1 cellular context compared by ENCODE assay signal in the genomic region with DNA sequence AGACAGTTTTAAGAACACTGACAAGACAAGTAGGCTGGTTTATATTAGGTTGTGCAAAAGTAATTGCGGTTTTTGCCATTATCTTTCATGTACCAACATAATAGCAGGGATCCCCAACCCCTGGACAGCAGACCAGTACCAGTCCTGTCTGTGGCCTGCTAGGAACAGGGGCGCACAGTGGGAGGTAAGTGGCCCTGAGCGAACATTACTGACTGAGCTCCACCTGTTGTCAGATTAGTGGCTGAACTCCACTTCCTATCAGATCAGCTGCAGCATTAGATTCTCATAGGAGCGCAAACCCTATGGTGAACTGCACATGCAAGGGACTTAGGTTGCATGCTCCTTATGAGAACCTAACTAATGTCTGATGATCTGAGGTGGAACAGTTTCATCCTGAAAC.
TF ChIP-seq lines count a peak whose summit lies in the region.

No MANE protein-coding gene starts in this region.

TF ChIP-seq in GM23338, 12 proteins besides CTCF, POLR2A, EP300 and RAD21 (continued from another document):
- TF ChIP-seq, protein P1, sequence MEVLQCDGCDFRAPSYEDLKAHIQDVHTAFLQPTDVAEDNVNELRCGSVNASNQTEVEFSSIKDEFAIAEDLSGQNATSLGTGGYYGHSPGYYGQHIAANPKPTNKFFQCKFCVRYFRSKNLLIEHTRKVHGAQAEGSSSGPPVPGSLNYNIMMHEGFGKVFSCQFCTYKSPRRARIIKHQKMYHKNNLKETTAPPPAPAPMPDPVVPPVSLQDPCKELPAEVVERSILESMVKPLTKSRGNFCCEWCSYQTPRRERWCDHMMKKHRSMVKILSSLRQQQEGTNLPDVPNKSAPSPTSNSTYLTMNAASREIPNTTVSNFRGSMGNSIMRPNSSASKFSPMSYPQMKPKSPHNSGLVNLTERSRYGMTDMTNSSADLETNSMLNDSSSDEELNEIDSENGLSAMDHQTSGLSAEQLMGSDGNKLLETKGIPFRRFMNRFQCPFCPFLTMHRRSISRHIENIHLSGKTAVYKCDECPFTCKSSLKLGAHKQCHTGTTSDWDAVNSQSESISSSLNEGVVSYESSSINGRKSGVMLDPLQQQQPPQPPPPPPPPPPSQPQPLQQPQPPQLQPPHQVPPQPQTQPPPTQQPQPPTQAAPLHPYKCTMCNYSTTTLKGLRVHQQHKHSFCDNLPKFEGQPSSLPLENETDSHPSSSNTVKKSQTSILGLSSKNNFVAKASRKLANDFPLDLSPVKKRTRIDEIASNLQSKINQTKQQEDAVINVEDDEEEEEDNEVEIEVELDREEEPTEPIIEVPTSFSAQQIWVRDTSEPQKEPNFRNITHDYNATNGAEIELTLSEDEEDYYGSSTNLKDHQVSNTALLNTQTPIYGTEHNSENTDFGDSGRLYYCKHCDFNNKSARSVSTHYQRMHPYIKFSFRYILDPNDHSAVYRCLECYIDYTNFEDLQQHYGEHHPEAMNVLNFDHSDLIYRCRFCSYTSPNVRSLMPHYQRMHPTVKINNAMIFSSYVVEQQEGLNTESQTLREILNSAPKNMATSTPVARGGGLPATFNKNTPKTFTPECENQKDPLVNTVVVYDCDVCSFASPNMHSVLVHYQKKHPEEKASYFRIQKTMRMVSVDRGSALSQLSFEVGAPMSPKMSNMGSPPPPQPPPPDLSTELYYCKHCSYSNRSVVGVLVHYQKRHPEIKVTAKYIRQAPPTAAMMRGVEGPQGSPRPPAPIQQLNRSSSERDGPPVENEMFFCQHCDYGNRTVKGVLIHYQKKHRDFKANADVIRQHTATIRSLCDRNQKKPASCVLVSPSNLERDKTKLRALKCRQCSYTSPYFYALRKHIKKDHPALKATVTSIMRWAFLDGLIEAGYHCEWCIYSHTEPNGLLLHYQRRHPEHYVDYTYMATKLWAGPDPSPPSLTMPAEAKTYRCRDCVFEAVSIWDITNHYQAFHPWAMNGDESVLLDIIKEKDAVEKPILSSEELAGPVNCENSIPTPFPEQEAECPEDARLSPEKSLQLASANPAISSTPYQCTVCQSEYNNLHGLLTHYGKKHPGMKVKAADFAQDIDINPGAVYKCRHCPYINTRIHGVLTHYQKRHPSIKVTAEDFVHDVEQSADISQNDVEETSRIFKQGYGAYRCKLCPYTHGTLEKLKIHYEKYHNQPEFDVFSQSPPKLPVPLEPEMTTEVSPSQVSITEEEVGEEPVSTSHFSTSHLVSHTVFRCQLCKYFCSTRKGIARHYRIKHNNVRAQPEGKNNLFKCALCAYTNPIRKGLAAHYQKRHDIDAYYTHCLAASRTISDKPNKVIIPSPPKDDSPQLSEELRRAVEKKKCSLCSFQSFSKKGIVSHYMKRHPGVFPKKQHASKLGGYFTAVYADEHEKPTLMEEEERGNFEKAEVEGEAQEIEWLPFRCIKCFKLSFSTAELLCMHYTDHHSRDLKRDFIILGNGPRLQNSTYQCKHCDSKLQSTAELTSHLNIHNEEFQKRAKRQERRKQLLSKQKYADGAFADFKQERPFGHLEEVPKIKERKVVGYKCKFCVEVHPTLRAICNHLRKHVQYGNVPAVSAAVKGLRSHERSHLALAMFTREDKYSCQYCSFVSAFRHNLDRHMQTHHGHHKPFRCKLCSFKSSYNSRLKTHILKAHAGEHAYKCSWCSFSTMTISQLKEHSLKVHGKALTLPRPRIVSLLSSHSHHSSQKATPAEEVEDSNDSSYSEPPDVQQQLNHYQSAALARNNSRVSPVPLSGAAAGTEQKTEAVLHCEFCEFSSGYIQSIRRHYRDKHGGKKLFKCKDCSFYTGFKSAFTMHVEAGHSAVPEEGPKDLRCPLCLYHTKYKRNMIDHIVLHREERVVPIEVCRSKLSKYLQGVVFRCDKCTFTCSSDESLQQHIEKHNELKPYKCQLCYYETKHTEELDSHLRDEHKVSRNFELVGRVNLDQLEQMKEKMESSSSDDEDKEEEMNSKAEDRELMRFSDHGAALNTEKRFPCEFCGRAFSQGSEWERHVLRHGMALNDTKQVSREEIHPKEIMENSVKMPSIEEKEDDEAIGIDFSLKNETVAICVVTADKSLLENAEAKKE (CRISPR knock-in tag; IDR thresholded peaks at IDR 0.05): no peak
- TF ChIP-seq, protein P2, sequence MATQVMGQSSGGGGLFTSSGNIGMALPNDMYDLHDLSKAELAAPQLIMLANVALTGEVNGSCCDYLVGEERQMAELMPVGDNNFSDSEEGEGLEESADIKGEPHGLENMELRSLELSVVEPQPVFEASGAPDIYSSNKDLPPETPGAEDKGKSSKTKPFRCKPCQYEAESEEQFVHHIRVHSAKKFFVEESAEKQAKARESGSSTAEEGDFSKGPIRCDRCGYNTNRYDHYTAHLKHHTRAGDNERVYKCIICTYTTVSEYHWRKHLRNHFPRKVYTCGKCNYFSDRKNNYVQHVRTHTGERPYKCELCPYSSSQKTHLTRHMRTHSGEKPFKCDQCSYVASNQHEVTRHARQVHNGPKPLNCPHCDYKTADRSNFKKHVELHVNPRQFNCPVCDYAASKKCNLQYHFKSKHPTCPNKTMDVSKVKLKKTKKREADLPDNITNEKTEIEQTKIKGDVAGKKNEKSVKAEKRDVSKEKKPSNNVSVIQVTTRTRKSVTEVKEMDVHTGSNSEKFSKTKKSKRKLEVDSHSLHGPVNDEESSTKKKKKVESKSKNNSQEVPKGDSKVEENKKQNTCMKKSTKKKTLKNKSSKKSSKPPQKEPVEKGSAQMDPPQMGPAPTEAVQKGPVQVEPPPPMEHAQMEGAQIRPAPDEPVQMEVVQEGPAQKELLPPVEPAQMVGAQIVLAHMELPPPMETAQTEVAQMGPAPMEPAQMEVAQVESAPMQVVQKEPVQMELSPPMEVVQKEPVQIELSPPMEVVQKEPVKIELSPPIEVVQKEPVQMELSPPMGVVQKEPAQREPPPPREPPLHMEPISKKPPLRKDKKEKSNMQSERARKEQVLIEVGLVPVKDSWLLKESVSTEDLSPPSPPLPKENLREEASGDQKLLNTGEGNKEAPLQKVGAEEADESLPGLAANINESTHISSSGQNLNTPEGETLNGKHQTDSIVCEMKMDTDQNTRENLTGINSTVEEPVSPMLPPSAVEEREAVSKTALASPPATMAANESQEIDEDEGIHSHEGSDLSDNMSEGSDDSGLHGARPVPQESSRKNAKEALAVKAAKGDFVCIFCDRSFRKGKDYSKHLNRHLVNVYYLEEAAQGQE (IDR thresholded peaks at IDR 0.05; ENCODE audit: unreplicated experiment): no peak
- TF ChIP-seq EZH2 (IDR thresholded peaks at IDR 0.05; ENCODE audit: low read depth, unreplicated experiment): no peak
- no peak for TF ChIP-seq STAT1 (IDR thresholded peaks at IDR 0.05; ENCODE audit: unreplicated experiment)
